In the genomic region with DNA sequence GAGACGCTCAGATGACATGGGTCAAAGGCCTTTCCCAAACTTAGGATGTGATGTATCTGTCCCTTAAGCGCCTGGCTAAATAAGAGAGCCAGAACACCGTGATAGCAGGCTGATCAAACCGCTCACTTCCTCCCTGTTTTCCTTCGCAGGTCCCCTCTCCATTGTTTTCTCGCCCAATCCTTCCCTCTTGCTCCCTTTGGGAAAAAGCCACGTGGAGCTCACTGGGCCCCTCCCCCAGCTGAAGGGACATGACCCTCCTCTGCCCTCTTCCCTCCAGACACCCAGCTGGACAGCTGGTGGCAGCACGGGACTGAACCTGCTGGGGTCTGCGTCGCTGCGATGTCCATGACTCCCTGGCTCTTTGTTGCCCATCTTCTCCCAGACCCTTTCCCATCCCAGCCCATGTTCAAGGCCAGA, we compare ENCODE assay signal across 15 cellular contexts.
DNase-seq lines count a peak whose midpoint lies in the region; ATAC-seq and TF ChIP-seq lines count a peak whose summit lies in the region.
"Had no signal": no experiment of that assay in that cellular context is flagged by ENCODE, and none has a peak within 500 bp of the region (broad histone marks: within the 10 kb centered on the region; RNA-seq: fewer than 3 reads in every experiment).

No MANE protein-coding gene starts in this region.

- H3K4me3 Mint-ChIP-seq in activated naive CD4-positive, alpha-beta T cell treated with anti-CD3 and anti-CD28 coated beads, Interleukin-2, amount 10 ng/mL, durations not matched to agents 7 days and 5 days, result no peak overlapping the region
- H3K4me3 Mint-ChIP-seq in neural progenitor cell, result no peak overlapping the region
- H3K4me3 Mint-ChIP-seq: activated CD8-positive, alpha-beta T cell treated with anti-CD3 and anti-CD28 coated beads for 36 hours had no signal

- H3K9me3 ChIP-seq in left ventricle myocardium inferior (replicated peaks) (no peaks in the 10 kb centered on the region), neural progenitor cell (ENCODE audit: low read depth) (no peaks in the 10 kb centered on the region), upper lobe of left lung (no peaks in the 10 kb centered on the region)
- H3K9me3 ChIP-seq: SJSA1 had no signal

- no peak overlapping the region for H3K4me2 ChIP-seq in neural progenitor cell

- no peak overlapping the region for H3K4me3 ChIP-seq in left ventricle myocardium inferior
- no peak overlapping the region for H3K4me3 ChIP-seq in neural progenitor cell
- H3K4me3 ChIP-seq in upper lobe of left lung, result no peak overlapping the region
- H3K4me3 ChIP-seq: SJSA1 had no signal

- peaks cover 41% of the 10 kb centered on the region for H3K36me3 ChIP-seq in left ventricle myocardium inferior
- no peaks in the 10 kb centered on the region for H3K36me3 ChIP-seq in neural progenitor cell
- peaks cover 3 to 63% (median 39%) of the 10 kb centered on the region in 4 donors for H3K36me3 ChIP-seq in upper lobe of left lung
- H3K36me3 ChIP-seq: SJSA1 had no signal

- no peaks in the 10 kb centered on the region for H3F3A ChIP-seq in neural progenitor cell (ENCODE audit: low read depth)

- H3K4me1 ChIP-seq in left ventricle myocardium inferior (peaks cover 100% of the 10 kb centered on the region), neural progenitor cell (no peaks in the 10 kb centered on the region), upper lobe of left lung (peaks cover 17 to 23% (median 21%) of the 10 kb centered on the region in 4 donors)
- H3K4me1 ChIP-seq: SJSA1 had no signal

- no peak for TF ChIP-seq EP300 in upper lobe of left lung (IDR thresholded peaks at IDR 0.05)

- H3K9me3 Mint-ChIP-seq in activated naive CD4-positive, alpha-beta T cell treated with anti-CD3 and anti-CD28 coated beads, Interleukin-2, amount 10 ng/mL, durations not matched to agents 7 days and 5 days, result peaks cover 4% of the 10 kb centered on the region
- H3K9me3 Mint-ChIP-seq in neural progenitor cell, result no peaks in the 10 kb centered on the region
- H3K9me3 Mint-ChIP-seq: activated CD8-positive, alpha-beta T cell treated with anti-CD3 and anti-CD28 coated beads for 36 hours had no signal

- H3K4me1 Mint-ChIP-seq in activated naive CD4-positive, alpha-beta T cell treated with anti-CD3 and anti-CD28 coated beads, Interleukin-2, amount 10 ng/mL, durations not matched to agents 7 days and 5 days, result peaks cover 4% of the 10 kb centered on the region
- H3K4me1 Mint-ChIP-seq in neural progenitor cell, result peaks cover 18% of the 10 kb centered on the region

- intact Hi-C loops in left ventricle myocardium inferior (cut with micrococcal nuclease), result no loop called here

- 40 to 49% methylated on average over 10 to 11 of the region's 11 CpGs for WGBS in upper lobe of left lung, 2 donors

- TF ChIP-seq CTCF in left ventricle myocardium inferior (IDR thresholded peaks at IDR 0.05; ENCODE audit: borderline replicate concordance), result no peak
- TF ChIP-seq CTCF in neural progenitor cell (IDR thresholded peaks at IDR 0.05), result peak; percentile 19
- TF ChIP-seq CTCF in upper lobe of left lung (IDR thresholded peaks at IDR 0.05), result no peak

- peaks cover 4% of the 10 kb centered on the region for H4K20me1 ChIP-seq in neural progenitor cell (ENCODE audit: low read depth)

- H3K27ac Mint-ChIP-seq in activated naive CD4-positive, alpha-beta T cell treated with anti-CD3 and anti-CD28 coated beads, Interleukin-2, amount 10 ng/mL, durations not matched to agents 7 days and 5 days, result no peak overlapping the region
- peak overlapping the region; percentile 14 for H3K27ac Mint-ChIP-seq in neural progenitor cell
- H3K27ac Mint-ChIP-seq: activated CD8-positive, alpha-beta T cell treated with anti-CD3 and anti-CD28 coated beads for 36 hours had no signal

- ATAC-seq in upper lobe of left lung (ENCODE audit: low FRiP score in 2 of 2), result no peak
- ATAC-seq in HG03378 (IDR thresholded peaks at IDR 0.05; ENCODE audit: unreplicated experiment), result no peak
- no peak for ATAC-seq in HG02759 (IDR thresholded peaks at IDR 0.05; ENCODE audit: unreplicated experiment)
- ATAC-seq in HG02642 (IDR thresholded peaks at IDR 0.05; ENCODE audit: poor library complexity, unreplicated experiment), result no peak
- ATAC-seq: activated CD8-positive, alpha-beta T cell treated with anti-CD3 and anti-CD28 coated beads for 36 hours had no signal

- no peaks in the 10 kb centered on the region for H3K36me3 Mint-ChIP-seq in activated naive CD4-positive, alpha-beta T cell treated with anti-CD3 and anti-CD28 coated beads, Interleukin-2, amount 10 ng/mL, durations not matched to agents 7 days and 5 days
- H3K36me3 Mint-ChIP-seq in neural progenitor cell, result peaks cover 2% of the 10 kb centered on the region

- H3K27ac ChIP-seq in left ventricle myocardium inferior (replicated peaks), result peak overlapping the region; percentile 73
- no peak overlapping the region for H3K27ac ChIP-seq in neural progenitor cell
- H3K27ac ChIP-seq in upper lobe of left lung, result peak overlapping the region in 3 of 4 donors; percentile 4 to 50 (median 35)
- H3K27ac ChIP-seq: SJSA1 had no signal

- no peaks in the 10 kb centered on the region for H3K27me3 ChIP-seq in left ventricle myocardium inferior (ENCODE audit: low read depth)
- H3K27me3 ChIP-seq in neural progenitor cell, result peaks cover 34% of the 10 kb centered on the region
- H3K27me3 ChIP-seq in upper lobe of left lung, result no peaks in the 10 kb centered on the region
- H3K27me3 ChIP-seq: SJSA1 had no signal

- no peak overlapping the region for H3K9ac ChIP-seq in neural progenitor cell

- CTCF ChIA-PET in activated naive CD4-positive, alpha-beta T cell treated with anti-CD3 and anti-CD28 coated beads, Interleukin-2, amount 10 ng/mL, durations not matched to agents 7 days and 5 days (lab: Charles Lee), result interaction anchor here (1.9 kb wide), 1 partner anchor 12 kb away, joined by 8 read pairs; no protein-coding TSS in a partner anchor

- H2AFZ ChIP-seq in neural progenitor cell (replicated peaks), result no peak overlapping the region

- DNase-seq in activated naive CD4-positive, alpha-beta T cell treated with anti-CD3 and anti-CD28 coated beads, Interleukin-2, amount 10 ng/mL, durations not matched to agents 7 days and 5 days, result peak; percentile 11
- DNase-seq in activated naive CD4-positive, alpha-beta T cell (lab: John Stamatoyannopoulos, UW), result no peak
- DNase-seq in left ventricle myocardium inferior (peak; percentile 28), neural progenitor cell (ENCODE audit: low spot score) (peak; percentile 47), upper lobe of left lung (no peak)
- DNase-seq: activated CD8-positive, alpha-beta T cell treated with anti-CD3 and anti-CD28 coated beads for 36 hours; effector CD4-positive, alpha-beta T cell; MV-4-11; NCI-H2171 treated with DMSO at 0.1 percent for 48 hours; NK-92 treated with Interleukin-12 subunit alpha and Interleukin-12 subunit beta, amount 100 ng/mL, for 24 hours; stimulated activated CD4-positive, alpha-beta T cell treated with anti-CD3 and anti-CD28 coated beads, Interleukin-2, amount 100 ng/mL, for 24 hours had no signal

- no peaks in the 10 kb centered on the region for H3K27me3 Mint-ChIP-seq in activated naive CD4-positive, alpha-beta T cell treated with anti-CD3 and anti-CD28 coated beads, Interleukin-2, amount 10 ng/mL, durations not matched to agents 7 days and 5 days
- peaks cover 12% of the 10 kb centered on the region for H3K27me3 Mint-ChIP-seq in neural progenitor cell (ENCODE audit: insufficient read depth, low read depth)
- H3K27me3 Mint-ChIP-seq: activated CD8-positive, alpha-beta T cell treated with anti-CD3 and anti-CD28 coated beads for 36 hours had no signal

- TF ChIP-seq POLR2A in upper lobe of left lung (IDR thresholded peaks at IDR 0.05), result no peak

- no peaks in the 10 kb centered on the region for H3K79me2 ChIP-seq in neural progenitor cell (ENCODE audit: low read depth)

Comparison
In these comparisons a context has a peak if more than half of its experiments do, and no peak if none do; other contexts are left out.
1. DNase-seq: peak in activated naive CD4-positive, alpha-beta T cell treated with anti-CD3 and anti-CD28 coated beads, Interleukin-2, amount 10 ng/mL, durations not matched to agents 7 days and 5 days (single experiment), left ventricle myocardium inferior (single experiment) and neural progenitor cell (single experiment); none in activated naive CD4-positive, alpha-beta T cell (0 of 4) and upper lobe of left lung (0 of 2).